In genomic region chr21:45403825-45404725, GRCh38 we compare ENCODE assay signal across 1 cellular context.
TF ChIP-seq lines count a peak whose summit lies in the region.

No MANE protein-coding gene starts in this region.

TF ChIP-seq in GM23338, 12 proteins besides CTCF, POLR2A, EP300 and RAD21 (continued from another document):
- TF ChIP-seq REST (IDR thresholded peaks at IDR 0.05; ENCODE audit: unreplicated experiment) (no peak), EZH2 (IDR thresholded peaks at IDR 0.05; ENCODE audit: low read depth, unreplicated experiment) (no peak), NANOG (IDR thresholded peaks at IDR 0.05; ENCODE audit: borderline replicate concordance) (no peak), CREB1 (CRISPR knock-in tag; IDR thresholded peaks at IDR 0.05; ENCODE audit: low read depth) (no peak), JUNB (IDR thresholded peaks at IDR 0.05; ENCODE audit: unreplicated experiment) (no peak)
- TF ChIP-seq, protein P1, sequence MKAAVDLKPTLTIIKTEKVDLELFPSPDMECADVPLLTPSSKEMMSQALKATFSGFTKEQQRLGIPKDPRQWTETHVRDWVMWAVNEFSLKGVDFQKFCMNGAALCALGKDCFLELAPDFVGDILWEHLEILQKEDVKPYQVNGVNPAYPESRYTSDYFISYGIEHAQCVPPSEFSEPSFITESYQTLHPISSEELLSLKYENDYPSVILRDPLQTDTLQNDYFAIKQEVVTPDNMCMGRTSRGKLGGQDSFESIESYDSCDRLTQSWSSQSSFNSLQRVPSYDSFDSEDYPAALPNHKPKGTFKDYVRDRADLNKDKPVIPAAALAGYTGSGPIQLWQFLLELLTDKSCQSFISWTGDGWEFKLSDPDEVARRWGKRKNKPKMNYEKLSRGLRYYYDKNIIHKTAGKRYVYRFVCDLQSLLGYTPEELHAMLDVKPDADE (IDR thresholded peaks at IDR 0.05) = no peak
